ENCODE assay signal across 10 cellular contexts in the genomic region with DNA sequence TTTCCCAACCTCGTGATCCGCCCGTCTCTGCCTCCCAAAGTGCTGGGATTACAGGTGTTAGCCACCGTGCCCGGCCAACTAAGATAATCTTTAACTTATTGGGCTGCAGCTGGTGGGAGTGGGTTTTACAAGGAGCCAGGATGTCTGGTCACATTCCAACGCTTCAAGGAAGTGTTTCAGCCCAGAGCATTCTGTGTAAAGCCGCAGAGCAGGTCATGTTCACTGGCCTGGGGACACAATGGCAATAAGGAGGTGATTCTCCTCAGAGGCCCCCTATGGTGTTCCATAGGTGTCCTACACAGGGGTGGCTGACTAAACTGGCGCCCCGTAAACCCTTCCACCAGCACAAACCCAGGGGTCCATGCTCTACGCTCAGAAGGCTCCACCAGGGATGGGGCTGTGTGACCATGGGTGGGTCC. TPM values are rescaled to one million over a fixed set of nuclear protein-coding genes. Genes with fewer than 3 reads are reported as not detected.
DNase-seq lines count a peak whose midpoint lies in the region; ATAC-seq, FAIRE-seq and TF ChIP-seq lines count a peak whose summit lies in the region.
"Had no signal": no experiment of that assay in that cellular context is flagged by ENCODE, and none has a peak within 500 bp of the region (broad histone marks: within the 10 kb centered on the region; RNA-seq: fewer than 3 reads in every experiment).

No MANE protein-coding gene starts in this region.

- no peaks in the 10 kb centered on the region for H3K27me3 ChIP-seq in iPS-20b (ENCODE audit: insufficient read depth, low read length)

- ATAC-seq in WTC11, result no peak
- no peak for ATAC-seq in stimulated activated effector memory CD8-positive, alpha-beta T cell treated with anti-CD3 and anti-CD28 coated beads, Interleukin-12 subunit alpha, Interleukin-12 subunit beta, amount 100 ng/mL, for 72 hours

- H3K27ac Mint-ChIP-seq in T-helper 2 cell treated with Interferon-gamma antibody and Interleukin-4, amounts not matched to agents 5 μg/mL and 100 μg/mL, for 36 hours, result peak overlapping the region; percentile 85
- peak overlapping the region; percentile 100 for H3K27ac Mint-ChIP-seq in WTC11
- H3K27ac Mint-ChIP-seq in stimulated activated effector memory CD8-positive, alpha-beta T cell treated with anti-CD3 and anti-CD28 coated beads, Interleukin-12 subunit alpha, Interleukin-12 subunit beta, amount 100 ng/mL, for 72 hours, result peak overlapping the region; percentile 75

- H3K4me3 Mint-ChIP-seq in T-helper 2 cell treated with Interferon-gamma antibody and Interleukin-4, amounts not matched to agents 5 μg/mL and 100 μg/mL, for 36 hours, result peak overlapping the region; percentile 82
- peak overlapping the region; percentile 91 for H3K4me3 Mint-ChIP-seq in WTC11
- H3K4me3 Mint-ChIP-seq in stimulated activated effector memory CD8-positive, alpha-beta T cell treated with anti-CD3 and anti-CD28 coated beads, Interleukin-12 subunit alpha, Interleukin-12 subunit beta, amount 100 ng/mL, for 72 hours, result peak overlapping the region; percentile 57

- no peaks in the 10 kb centered on the region for H3K9me3 ChIP-seq in iPS-20b (ENCODE audit: insufficient read depth, low read depth, low read length)

- peaks cover 20% of the 10 kb centered on the region for H3K4me1 Mint-ChIP-seq in T-helper 2 cell treated with Interferon-gamma antibody and Interleukin-4, amounts not matched to agents 5 μg/mL and 100 μg/mL, for 36 hours (ENCODE audit: low read depth)
- H3K4me1 Mint-ChIP-seq in WTC11, result peaks cover 37% of the 10 kb centered on the region
- peaks cover 12% of the 10 kb centered on the region for H3K4me1 Mint-ChIP-seq in stimulated activated effector memory CD8-positive, alpha-beta T cell treated with anti-CD3 and anti-CD28 coated beads, Interleukin-12 subunit alpha, Interleukin-12 subunit beta, amount 100 ng/mL, for 72 hours

- CTCF ChIA-PET in WTC11 (lab: Charles Lee), result interaction anchor here (0.6 to 2.0 kb wide), 6 partner anchors 11 to 351 kb away, joined by 3 to 23 read pairs (median 4); no protein-coding TSS in a partner anchor

- peaks cover 11% of the 10 kb centered on the region for H3K36me3 Mint-ChIP-seq in T-helper 2 cell treated with Interferon-gamma antibody and Interleukin-4, amounts not matched to agents 5 μg/mL and 100 μg/mL, for 36 hours (ENCODE audit: low read depth)
- peaks cover 37% of the 10 kb centered on the region for H3K36me3 Mint-ChIP-seq in WTC11
- no peaks in the 10 kb centered on the region for H3K36me3 Mint-ChIP-seq in stimulated activated effector memory CD8-positive, alpha-beta T cell treated with anti-CD3 and anti-CD28 coated beads, Interleukin-12 subunit alpha, Interleukin-12 subunit beta, amount 100 ng/mL, for 72 hours

- FAIRE-seq in GM12891 (lab: Jason Lieb, UNC), result no peak
- FAIRE-seq: A204.1, endometrium had no signal

- no peaks in the 10 kb centered on the region for H3K9me3 Mint-ChIP-seq in T-helper 2 cell treated with Interferon-gamma antibody and Interleukin-4, amounts not matched to agents 5 μg/mL and 100 μg/mL, for 36 hours
- no peaks in the 10 kb centered on the region for H3K9me3 Mint-ChIP-seq in WTC11
- no peaks in the 10 kb centered on the region for H3K9me3 Mint-ChIP-seq in stimulated activated effector memory CD8-positive, alpha-beta T cell treated with anti-CD3 and anti-CD28 coated beads, Interleukin-12 subunit alpha, Interleukin-12 subunit beta, amount 100 ng/mL, for 72 hours

- peak overlapping the region; percentile 84; the same call in 1 of the 2 replicates for H3K4me3 ChIP-seq in iPS-20b (ENCODE audit: low read length)

- H3K27me3 Mint-ChIP-seq in T-helper 2 cell treated with Interferon-gamma antibody and Interleukin-4, amounts not matched to agents 5 μg/mL and 100 μg/mL, for 36 hours (ENCODE audit: low read depth), result no peaks in the 10 kb centered on the region
- H3K27me3 Mint-ChIP-seq in WTC11 (ENCODE audit: low read depth), result no peaks in the 10 kb centered on the region

- peaks cover 34% of the 10 kb centered on the region; the same call in 1 of the 2 replicates for H3K36me3 ChIP-seq in iPS-20b (ENCODE audit: insufficient read depth, low read depth, low read length)

- no peak for TF ChIP-seq CTCF in WTC11 (IDR thresholded peaks at IDR 0.05)

- peak overlapping the region; percentile 97 for H3K27ac ChIP-seq in iPS-20b (ENCODE audit: low read length)

- H3K9ac ChIP-seq in iPS-20b (ENCODE audit: low read depth, low read length), result peak overlapping the region; percentile 95; the same call in 1 of the 2 replicates

- DNase-seq in T-helper 2 cell treated with Interferon-gamma antibody and Interleukin-4, amounts not matched to agents 5 μg/mL and 100 μg/mL, for 36 hours (ENCODE audit: low spot score), result no peak
- no peak for DNase-seq in T-helper 2 cell
- DNase-seq in WTC11 (ENCODE audit: low spot score), result no peak
- DNase-seq in stimulated activated effector memory CD8-positive, alpha-beta T cell treated with anti-CD3 and anti-CD28 coated beads, Interleukin-12 subunit alpha, Interleukin-12 subunit beta, amount 100 ng/mL, for 72 hours (ENCODE audit: low spot score in 2 of 2), result no peak
- DNase-seq in NCI-H510A treated with DMSO at 0.1 percent for 48 hours (lab: John Stamatoyannopoulos, UW), result no peak
- DNase-seq in amygdala (lab: John Stamatoyannopoulos, UW), result no peak
- DNase-seq in GM12891 (ENCODE audit: insufficient read length, low spot score), result no peak

- POLR2A ChIA-PET in WTC11 (lab: Charles Lee), result interaction anchor here (0.7 to 2.7 kb wide), 11 partner anchors 11 to 691 kb away, joined by 3 to 23 read pairs (median 5); a partner anchor contains a TSS

- no peak for TF ChIP-seq POLR2A in GM12891 (IDR thresholded peaks at IDR 0.05; ENCODE audit: low read depth, low read length)

- peaks cover 3% of the 10 kb centered on the region; the same call in 1 of the 2 replicates for H3K4me1 ChIP-seq in iPS-20b (ENCODE audit: insufficient read depth, low read length)

TF ChIP-seq in WTC11, 78 proteins besides CTCF, POLR2A, EP300 and RAD21:
- TF ChIP-seq, protein P1, sequence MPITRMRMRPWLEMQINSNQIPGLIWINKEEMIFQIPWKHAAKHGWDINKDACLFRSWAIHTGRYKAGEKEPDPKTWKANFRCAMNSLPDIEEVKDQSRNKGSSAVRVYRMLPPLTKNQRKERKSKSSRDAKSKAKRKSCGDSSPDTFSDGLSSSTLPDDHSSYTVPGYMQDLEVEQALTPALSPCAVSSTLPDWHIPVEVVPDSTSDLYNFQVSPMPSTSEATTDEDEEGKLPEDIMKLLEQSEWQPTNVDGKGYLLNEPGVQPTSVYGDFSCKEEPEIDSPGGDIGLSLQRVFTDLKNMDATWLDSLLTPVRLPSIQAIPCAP (CRISPR knock-in tag; IDR thresholded peaks at IDR 0.05), result no peak
- TF ChIP-seq, protein P2, sequence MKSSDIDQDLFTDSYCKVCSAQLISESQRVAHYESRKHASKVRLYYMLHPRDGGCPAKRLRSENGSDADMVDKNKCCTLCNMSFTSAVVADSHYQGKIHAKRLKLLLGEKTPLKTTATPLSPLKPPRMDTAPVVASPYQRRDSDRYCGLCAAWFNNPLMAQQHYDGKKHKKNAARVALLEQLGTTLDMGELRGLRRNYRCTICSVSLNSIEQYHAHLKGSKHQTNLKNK (CRISPR knock-in tag; IDR thresholded peaks at IDR 0.05), result 0 out of 2 replicates have a peak, but pooled peaks have one; percentile 4

TF ChIP-seq in GM12891, 5 proteins besides CTCF, POLR2A, EP300 and RAD21:
- TF ChIP-seq POU2F2 (IDR thresholded peaks at IDR 0.05; ENCODE audit: low read depth, low read length) (no peak), SPI1 (IDR thresholded peaks at IDR 0.05; ENCODE audit: low read depth, low read length) (no peak), TAF1 (IDR thresholded peaks at IDR 0.05; ENCODE audit: low read depth, low read length) (no peak), PAX5 (IDR thresholded peaks at IDR 0.05; ENCODE audit: insufficient read depth, low read length, severe bottlenecking) (no peak)

RNA-seq across cellular contexts. Expression of a gene that starts 1.2 kb away (rescaled TPM):
- total RNA-seq in WTC11 (2021), result 138 to 187 TPM (median 182 TPM) in 3 replicates
- 38.4 TPM for polyA plus RNA-seq in GM12891 (2012; ENCODE audit: low read depth, missing spikeins)

RNA-seq across cellular contexts. Expression of a gene that starts 17.1 kb away (rescaled TPM):
- total RNA-seq in WTC11 (2021), result 2.3 to 2.4 TPM (median 2.3 TPM) in 3 replicates
- polyA plus RNA-seq in GM12891 (2012; ENCODE audit: low read depth, missing spikeins), result 76.7 TPM
